1 cellular context compared by ENCODE assay signal in the genomic region with DNA sequence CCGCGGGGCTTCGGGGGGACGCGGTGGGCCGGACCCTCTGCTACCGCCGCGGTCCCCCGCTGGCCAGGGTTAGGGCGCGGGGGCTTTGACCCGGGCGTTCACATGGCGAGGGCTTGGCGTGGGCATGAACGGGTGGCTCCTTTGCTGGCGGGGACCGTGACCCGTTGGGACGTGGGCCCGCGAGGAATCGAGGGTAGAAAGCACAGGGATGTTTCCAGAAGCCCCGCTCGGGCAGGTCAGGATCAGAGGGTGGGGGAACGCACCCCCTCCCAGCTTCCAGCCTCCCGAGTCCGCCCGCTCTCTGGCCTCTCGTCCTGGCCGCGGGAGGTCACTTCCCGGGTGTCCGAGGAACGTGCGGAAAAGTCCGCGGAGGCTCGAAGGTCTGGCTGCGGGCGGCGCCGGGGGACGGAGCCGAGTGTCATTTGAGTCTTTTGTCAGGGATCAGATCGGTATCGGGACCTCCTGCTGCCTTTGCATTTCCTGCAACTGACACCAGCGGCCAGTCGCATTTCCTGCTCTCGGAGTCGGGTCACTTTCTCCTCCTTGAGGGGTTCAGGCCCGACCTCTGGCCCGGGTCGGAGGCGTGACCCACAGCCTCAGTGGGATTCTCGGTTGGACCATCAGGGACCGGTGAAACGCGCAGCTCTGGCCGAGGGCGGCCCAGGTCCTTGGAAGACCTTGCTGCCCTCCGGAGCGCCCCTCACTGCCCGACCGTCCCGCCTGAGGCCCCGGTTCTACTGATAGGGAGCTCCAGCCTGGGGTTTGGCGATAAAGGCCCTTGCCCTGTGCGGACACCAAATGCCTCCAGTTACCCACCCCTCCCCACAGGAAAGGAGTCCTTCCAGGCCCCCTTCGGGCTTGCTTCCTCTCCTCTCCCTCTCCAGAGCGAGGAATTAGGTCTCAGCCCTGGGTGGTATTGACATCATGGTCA.
A peak's percentile ranks its signal among the peaks of the same experiment; 100 is the strongest.
TF ChIP-seq lines count a peak whose summit lies in the region.

No MANE protein-coding gene starts in this region.

TF ChIP-seq in HepG2, 621 proteins besides CTCF, POLR2A, EP300 and RAD21 (continued from another document and continues in another):
- TF ChIP-seq FOXO4 (CRISPR knock-in tag; conservative IDR thresholded peaks at IDR 0.05) (0 out of 2 replicates have a peak, but pooled peaks have one; percentile 10), ZNF891 (CRISPR knock-in tag; IDR thresholded peaks at IDR 0.05) (no peak), HES4 (CRISPR knock-in tag; IDR thresholded peaks at IDR 0.05; ENCODE audit: borderline replicate concordance) (0 out of 2 replicates have a peak, but pooled peaks have one; percentile 42), TARDBP (CRISPR knock-in tag; IDR thresholded peaks at IDR 0.05) (0 out of 2 replicates have a peak, but pooled peaks have one; percentile 31), SP140L (CRISPR knock-in tag; IDR thresholded peaks at IDR 0.05; ENCODE audit: borderline replicate concordance) (no peak), ZNF34 (CRISPR knock-in tag; IDR thresholded peaks at IDR 0.05; ENCODE audit: borderline replicate concordance) (no peak), YEATS4 (CRISPR knock-in tag; IDR thresholded peaks at IDR 0.05; ENCODE audit: borderline replicate concordance) (0 out of 2 replicates have a peak, but pooled peaks have one; percentile 43), PHF8 (CRISPR knock-in tag; IDR thresholded peaks at IDR 0.05) (peak; percentile 40; the same call in 1 of the 2 replicates), KDM2A (CRISPR knock-in tag; IDR thresholded peaks at IDR 0.05; ENCODE audit: borderline replicate concordance, low read depth) (peak; percentile 37; the same call in 1 of the 2 replicates), ZBTB7B (CRISPR knock-in tag; IDR thresholded peaks at IDR 0.05) (0 out of 2 replicates have a peak, but pooled peaks have one; percentile 18), SAFB2 (CRISPR knock-in tag; IDR thresholded peaks at IDR 0.05; ENCODE audit: borderline replicate concordance, low read depth) (no peak), MTF2 (CRISPR knock-in tag; IDR thresholded peaks at IDR 0.05; ENCODE audit: borderline replicate concordance) (peak; percentile 81; the same call in 1 of the 2 replicates), HOXA3 (CRISPR knock-in tag; IDR thresholded peaks at IDR 0.05) (0 out of 2 replicates have a peak, but pooled peaks have one; percentile 15), ZNF782 (CRISPR knock-in tag; IDR thresholded peaks at IDR 0.05; ENCODE audit: borderline replicate concordance) (0 out of 2 replicates have a peak, but pooled peaks have one; percentile 20), BORCS8-MEF2B (CRISPR knock-in tag; IDR thresholded peaks at IDR 0.05) (peak; percentile 77), ZNF333 (CRISPR knock-in tag; IDR thresholded peaks at IDR 0.05; ENCODE audit: borderline replicate concordance) (0 out of 2 replicates have a peak, but pooled peaks have one; percentile 52), TEF (CRISPR knock-in tag; IDR thresholded peaks at IDR 0.05) (0 out of 2 replicates have a peak, but pooled peaks have one; percentile 22), ZNF512B (CRISPR knock-in tag; IDR thresholded peaks at IDR 0.05; ENCODE audit: borderline replicate concordance) (0 out of 2 replicates have a peak, but pooled peaks have one; percentile 19), UBTF (CRISPR knock-in tag; IDR thresholded peaks at IDR 0.05) (peak; percentile 35; the same call in 1 of the 2 replicates), ZNF687 (CRISPR knock-in tag; IDR thresholded peaks at IDR 0.05) (peak; percentile 70)
- TF ChIP-seq, protein P1, sequence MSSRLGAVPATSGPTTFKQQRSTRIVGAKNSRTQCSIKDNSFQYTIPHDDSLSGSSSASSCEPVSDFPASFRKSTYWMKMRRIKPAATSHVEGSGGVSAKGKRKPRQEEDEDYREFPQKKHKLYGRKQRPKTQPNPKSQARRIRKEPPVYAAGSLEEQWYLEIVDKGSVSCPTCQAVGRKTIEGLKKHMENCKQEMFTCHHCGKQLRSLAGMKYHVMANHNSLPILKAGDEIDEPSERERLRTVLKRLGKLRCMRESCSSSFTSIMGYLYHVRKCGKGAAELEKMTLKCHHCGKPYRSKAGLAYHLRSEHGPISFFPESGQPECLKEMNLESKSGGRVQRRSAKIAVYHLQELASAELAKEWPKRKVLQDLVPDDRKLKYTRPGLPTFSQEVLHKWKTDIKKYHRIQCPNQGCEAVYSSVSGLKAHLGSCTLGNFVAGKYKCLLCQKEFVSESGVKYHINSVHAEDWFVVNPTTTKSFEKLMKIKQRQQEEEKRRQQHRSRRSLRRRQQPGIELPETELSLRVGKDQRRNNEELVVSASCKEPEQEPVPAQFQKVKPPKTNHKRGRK (CRISPR knock-in tag; IDR thresholded peaks at IDR 0.05) = no peak
- TF ChIP-seq, protein P2, sequence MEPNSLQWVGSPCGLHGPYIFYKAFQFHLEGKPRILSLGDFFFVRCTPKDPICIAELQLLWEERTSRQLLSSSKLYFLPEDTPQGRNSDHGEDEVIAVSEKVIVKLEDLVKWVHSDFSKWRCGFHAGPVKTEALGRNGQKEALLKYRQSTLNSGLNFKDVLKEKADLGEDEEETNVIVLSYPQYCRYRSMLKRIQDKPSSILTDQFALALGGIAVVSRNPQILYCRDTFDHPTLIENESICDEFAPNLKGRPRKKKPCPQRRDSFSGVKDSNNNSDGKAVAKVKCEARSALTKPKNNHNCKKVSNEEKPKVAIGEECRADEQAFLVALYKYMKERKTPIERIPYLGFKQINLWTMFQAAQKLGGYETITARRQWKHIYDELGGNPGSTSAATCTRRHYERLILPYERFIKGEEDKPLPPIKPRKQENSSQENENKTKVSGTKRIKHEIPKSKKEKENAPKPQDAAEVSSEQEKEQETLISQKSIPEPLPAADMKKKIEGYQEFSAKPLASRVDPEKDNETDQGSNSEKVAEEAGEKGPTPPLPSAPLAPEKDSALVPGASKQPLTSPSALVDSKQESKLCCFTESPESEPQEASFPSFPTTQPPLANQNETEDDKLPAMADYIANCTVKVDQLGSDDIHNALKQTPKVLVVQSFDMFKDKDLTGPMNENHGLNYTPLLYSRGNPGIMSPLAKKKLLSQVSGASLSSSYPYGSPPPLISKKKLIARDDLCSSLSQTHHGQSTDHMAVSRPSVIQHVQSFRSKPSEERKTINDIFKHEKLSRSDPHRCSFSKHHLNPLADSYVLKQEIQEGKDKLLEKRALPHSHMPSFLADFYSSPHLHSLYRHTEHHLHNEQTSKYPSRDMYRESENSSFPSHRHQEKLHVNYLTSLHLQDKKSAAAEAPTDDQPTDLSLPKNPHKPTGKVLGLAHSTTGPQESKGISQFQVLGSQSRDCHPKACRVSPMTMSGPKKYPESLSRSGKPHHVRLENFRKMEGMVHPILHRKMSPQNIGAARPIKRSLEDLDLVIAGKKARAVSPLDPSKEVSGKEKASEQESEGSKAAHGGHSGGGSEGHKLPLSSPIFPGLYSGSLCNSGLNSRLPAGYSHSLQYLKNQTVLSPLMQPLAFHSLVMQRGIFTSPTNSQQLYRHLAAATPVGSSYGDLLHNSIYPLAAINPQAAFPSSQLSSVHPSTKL (CRISPR knock-in tag; IDR thresholded peaks at IDR 0.05) = peak; percentile 6; the same call in 1 of the 2 replicates
- TF ChIP-seq, protein P3, sequence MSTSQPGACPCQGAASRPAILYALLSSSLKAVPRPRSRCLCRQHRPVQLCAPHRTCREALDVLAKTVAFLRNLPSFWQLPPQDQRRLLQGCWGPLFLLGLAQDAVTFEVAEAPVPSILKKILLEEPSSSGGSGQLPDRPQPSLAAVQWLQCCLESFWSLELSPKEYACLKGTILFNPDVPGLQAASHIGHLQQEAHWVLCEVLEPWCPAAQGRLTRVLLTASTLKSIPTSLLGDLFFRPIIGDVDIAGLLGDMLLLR (CRISPR knock-in tag; IDR thresholded peaks at IDR 0.05) = 0 out of 2 replicates have a peak, but pooled peaks have one; percentile 39
- TF ChIP-seq, protein P4, sequence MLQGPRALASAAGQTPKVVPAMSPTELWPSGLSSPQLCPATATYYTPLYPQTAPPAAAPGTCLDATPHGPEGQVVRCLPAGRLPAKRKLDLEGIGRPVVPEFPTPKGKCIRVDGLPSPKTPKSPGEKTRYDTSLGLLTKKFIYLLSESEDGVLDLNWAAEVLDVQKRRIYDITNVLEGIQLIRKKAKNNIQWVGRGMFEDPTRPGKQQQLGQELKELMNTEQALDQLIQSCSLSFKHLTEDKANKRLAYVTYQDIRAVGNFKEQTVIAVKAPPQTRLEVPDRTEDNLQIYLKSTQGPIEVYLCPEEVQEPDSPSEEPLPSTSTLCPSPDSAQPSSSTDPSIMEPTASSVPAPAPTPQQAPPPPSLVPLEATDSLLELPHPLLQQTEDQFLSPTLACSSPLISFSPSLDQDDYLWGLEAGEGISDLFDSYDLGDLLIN (CRISPR knock-in tag; IDR thresholded peaks at IDR 0.05; ENCODE audit: borderline replicate concordance) = 0 out of 2 replicates have a peak, but pooled peaks have one; percentile 46
